Comparison of ENCODE assay signal across 1 cellular context in the genomic region with DNA sequence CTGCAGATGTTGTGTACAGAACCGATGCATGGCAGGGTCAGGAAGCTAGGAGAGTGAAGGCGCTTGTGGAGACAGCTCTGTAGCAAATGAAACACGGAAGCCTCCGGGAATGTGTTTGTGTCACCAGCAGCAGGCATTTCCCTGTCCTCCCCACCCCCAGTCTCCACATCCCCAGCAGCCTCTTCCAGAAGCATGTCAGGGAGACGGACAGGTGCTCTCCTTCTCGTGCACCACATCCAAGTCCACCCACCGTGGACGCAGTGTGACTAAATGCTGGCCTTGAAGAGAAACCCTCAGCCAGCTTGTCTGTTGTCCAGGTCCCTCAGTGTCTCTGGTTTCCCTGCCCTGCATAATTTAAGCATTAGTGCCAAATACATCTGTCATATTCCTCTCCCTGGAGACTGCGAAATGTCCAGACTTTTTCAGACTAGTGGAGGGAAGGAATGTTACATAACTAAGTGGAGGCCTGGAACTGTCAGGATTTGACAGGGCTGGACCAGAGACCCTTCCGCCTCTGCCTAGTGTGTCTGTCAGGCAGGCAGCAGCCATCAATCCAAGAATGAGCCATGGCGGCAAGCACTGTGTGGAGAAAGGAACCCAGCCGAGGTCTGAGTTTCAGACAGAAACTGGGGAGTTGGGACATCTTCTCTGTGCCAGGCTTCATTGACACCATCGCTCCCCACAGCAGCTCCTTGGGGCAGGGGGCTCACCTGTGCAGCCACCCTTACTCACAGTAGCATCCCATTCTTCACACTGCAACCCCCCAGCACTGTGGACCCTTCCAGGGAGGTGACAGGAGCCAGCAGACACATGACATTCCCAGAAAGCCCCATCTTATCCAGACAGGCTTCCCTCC.
TF ChIP-seq lines count a peak whose summit lies in the region.

No MANE protein-coding gene starts in this region.

TF ChIP-seq in GM23338, 12 proteins besides CTCF, POLR2A, EP300 and RAD21:
- TF ChIP-seq, protein P1, sequence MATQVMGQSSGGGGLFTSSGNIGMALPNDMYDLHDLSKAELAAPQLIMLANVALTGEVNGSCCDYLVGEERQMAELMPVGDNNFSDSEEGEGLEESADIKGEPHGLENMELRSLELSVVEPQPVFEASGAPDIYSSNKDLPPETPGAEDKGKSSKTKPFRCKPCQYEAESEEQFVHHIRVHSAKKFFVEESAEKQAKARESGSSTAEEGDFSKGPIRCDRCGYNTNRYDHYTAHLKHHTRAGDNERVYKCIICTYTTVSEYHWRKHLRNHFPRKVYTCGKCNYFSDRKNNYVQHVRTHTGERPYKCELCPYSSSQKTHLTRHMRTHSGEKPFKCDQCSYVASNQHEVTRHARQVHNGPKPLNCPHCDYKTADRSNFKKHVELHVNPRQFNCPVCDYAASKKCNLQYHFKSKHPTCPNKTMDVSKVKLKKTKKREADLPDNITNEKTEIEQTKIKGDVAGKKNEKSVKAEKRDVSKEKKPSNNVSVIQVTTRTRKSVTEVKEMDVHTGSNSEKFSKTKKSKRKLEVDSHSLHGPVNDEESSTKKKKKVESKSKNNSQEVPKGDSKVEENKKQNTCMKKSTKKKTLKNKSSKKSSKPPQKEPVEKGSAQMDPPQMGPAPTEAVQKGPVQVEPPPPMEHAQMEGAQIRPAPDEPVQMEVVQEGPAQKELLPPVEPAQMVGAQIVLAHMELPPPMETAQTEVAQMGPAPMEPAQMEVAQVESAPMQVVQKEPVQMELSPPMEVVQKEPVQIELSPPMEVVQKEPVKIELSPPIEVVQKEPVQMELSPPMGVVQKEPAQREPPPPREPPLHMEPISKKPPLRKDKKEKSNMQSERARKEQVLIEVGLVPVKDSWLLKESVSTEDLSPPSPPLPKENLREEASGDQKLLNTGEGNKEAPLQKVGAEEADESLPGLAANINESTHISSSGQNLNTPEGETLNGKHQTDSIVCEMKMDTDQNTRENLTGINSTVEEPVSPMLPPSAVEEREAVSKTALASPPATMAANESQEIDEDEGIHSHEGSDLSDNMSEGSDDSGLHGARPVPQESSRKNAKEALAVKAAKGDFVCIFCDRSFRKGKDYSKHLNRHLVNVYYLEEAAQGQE (IDR thresholded peaks at IDR 0.05; ENCODE audit: unreplicated experiment): no peak
- TF ChIP-seq NANOG (IDR thresholded peaks at IDR 0.05; ENCODE audit: borderline replicate concordance) (no peak), STAT1 (IDR thresholded peaks at IDR 0.05; ENCODE audit: unreplicated experiment) (no peak), CREB1 (CRISPR knock-in tag; IDR thresholded peaks at IDR 0.05; ENCODE audit: low read depth) (no peak), ZNF114 (CRISPR knock-in tag; IDR thresholded peaks at IDR 0.05) (no peak), EZH2phosphoT487 (IDR thresholded peaks at IDR 0.05; ENCODE audit: unreplicated experiment) (no peak), EZH2 (IDR thresholded peaks at IDR 0.05; ENCODE audit: low read depth, unreplicated experiment) (no peak)
